Comparison of ENCODE assay signal across 1 cellular context in the genomic region with DNA sequence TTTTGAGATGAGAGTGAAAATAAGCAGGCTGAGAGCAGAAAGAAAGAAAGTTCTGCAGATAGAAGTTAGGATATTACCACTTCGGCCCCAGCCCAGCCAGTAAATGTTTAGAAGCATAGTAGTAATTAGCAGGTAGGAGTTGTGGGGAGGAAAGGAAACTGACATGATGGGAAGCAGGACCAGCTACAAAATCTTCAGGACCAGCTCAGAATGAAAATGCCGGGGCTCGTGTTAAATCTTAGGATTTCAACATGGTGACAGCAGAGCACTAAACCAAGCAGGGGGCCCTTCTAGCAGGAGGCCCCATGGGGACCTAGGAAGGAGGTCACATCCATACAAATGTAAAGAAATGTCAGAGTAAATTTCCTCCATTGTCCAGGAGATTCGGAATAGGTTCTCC.
TF ChIP-seq lines count a peak whose summit lies in the region.

No MANE protein-coding gene starts in this region.

TF ChIP-seq in GM23338, 12 proteins besides CTCF, POLR2A, EP300 and RAD21 (continued from another document):
- TF ChIP-seq, protein P1, sequence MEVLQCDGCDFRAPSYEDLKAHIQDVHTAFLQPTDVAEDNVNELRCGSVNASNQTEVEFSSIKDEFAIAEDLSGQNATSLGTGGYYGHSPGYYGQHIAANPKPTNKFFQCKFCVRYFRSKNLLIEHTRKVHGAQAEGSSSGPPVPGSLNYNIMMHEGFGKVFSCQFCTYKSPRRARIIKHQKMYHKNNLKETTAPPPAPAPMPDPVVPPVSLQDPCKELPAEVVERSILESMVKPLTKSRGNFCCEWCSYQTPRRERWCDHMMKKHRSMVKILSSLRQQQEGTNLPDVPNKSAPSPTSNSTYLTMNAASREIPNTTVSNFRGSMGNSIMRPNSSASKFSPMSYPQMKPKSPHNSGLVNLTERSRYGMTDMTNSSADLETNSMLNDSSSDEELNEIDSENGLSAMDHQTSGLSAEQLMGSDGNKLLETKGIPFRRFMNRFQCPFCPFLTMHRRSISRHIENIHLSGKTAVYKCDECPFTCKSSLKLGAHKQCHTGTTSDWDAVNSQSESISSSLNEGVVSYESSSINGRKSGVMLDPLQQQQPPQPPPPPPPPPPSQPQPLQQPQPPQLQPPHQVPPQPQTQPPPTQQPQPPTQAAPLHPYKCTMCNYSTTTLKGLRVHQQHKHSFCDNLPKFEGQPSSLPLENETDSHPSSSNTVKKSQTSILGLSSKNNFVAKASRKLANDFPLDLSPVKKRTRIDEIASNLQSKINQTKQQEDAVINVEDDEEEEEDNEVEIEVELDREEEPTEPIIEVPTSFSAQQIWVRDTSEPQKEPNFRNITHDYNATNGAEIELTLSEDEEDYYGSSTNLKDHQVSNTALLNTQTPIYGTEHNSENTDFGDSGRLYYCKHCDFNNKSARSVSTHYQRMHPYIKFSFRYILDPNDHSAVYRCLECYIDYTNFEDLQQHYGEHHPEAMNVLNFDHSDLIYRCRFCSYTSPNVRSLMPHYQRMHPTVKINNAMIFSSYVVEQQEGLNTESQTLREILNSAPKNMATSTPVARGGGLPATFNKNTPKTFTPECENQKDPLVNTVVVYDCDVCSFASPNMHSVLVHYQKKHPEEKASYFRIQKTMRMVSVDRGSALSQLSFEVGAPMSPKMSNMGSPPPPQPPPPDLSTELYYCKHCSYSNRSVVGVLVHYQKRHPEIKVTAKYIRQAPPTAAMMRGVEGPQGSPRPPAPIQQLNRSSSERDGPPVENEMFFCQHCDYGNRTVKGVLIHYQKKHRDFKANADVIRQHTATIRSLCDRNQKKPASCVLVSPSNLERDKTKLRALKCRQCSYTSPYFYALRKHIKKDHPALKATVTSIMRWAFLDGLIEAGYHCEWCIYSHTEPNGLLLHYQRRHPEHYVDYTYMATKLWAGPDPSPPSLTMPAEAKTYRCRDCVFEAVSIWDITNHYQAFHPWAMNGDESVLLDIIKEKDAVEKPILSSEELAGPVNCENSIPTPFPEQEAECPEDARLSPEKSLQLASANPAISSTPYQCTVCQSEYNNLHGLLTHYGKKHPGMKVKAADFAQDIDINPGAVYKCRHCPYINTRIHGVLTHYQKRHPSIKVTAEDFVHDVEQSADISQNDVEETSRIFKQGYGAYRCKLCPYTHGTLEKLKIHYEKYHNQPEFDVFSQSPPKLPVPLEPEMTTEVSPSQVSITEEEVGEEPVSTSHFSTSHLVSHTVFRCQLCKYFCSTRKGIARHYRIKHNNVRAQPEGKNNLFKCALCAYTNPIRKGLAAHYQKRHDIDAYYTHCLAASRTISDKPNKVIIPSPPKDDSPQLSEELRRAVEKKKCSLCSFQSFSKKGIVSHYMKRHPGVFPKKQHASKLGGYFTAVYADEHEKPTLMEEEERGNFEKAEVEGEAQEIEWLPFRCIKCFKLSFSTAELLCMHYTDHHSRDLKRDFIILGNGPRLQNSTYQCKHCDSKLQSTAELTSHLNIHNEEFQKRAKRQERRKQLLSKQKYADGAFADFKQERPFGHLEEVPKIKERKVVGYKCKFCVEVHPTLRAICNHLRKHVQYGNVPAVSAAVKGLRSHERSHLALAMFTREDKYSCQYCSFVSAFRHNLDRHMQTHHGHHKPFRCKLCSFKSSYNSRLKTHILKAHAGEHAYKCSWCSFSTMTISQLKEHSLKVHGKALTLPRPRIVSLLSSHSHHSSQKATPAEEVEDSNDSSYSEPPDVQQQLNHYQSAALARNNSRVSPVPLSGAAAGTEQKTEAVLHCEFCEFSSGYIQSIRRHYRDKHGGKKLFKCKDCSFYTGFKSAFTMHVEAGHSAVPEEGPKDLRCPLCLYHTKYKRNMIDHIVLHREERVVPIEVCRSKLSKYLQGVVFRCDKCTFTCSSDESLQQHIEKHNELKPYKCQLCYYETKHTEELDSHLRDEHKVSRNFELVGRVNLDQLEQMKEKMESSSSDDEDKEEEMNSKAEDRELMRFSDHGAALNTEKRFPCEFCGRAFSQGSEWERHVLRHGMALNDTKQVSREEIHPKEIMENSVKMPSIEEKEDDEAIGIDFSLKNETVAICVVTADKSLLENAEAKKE (CRISPR knock-in tag; IDR thresholded peaks at IDR 0.05), result no peak
- TF ChIP-seq, protein P2, sequence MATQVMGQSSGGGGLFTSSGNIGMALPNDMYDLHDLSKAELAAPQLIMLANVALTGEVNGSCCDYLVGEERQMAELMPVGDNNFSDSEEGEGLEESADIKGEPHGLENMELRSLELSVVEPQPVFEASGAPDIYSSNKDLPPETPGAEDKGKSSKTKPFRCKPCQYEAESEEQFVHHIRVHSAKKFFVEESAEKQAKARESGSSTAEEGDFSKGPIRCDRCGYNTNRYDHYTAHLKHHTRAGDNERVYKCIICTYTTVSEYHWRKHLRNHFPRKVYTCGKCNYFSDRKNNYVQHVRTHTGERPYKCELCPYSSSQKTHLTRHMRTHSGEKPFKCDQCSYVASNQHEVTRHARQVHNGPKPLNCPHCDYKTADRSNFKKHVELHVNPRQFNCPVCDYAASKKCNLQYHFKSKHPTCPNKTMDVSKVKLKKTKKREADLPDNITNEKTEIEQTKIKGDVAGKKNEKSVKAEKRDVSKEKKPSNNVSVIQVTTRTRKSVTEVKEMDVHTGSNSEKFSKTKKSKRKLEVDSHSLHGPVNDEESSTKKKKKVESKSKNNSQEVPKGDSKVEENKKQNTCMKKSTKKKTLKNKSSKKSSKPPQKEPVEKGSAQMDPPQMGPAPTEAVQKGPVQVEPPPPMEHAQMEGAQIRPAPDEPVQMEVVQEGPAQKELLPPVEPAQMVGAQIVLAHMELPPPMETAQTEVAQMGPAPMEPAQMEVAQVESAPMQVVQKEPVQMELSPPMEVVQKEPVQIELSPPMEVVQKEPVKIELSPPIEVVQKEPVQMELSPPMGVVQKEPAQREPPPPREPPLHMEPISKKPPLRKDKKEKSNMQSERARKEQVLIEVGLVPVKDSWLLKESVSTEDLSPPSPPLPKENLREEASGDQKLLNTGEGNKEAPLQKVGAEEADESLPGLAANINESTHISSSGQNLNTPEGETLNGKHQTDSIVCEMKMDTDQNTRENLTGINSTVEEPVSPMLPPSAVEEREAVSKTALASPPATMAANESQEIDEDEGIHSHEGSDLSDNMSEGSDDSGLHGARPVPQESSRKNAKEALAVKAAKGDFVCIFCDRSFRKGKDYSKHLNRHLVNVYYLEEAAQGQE (IDR thresholded peaks at IDR 0.05; ENCODE audit: unreplicated experiment), result no peak
TF ChIP-seq in GM23338: peak in this region for 0.
